Comparison of ENCODE assay signal across 17 cellular contexts in the genomic region with DNA sequence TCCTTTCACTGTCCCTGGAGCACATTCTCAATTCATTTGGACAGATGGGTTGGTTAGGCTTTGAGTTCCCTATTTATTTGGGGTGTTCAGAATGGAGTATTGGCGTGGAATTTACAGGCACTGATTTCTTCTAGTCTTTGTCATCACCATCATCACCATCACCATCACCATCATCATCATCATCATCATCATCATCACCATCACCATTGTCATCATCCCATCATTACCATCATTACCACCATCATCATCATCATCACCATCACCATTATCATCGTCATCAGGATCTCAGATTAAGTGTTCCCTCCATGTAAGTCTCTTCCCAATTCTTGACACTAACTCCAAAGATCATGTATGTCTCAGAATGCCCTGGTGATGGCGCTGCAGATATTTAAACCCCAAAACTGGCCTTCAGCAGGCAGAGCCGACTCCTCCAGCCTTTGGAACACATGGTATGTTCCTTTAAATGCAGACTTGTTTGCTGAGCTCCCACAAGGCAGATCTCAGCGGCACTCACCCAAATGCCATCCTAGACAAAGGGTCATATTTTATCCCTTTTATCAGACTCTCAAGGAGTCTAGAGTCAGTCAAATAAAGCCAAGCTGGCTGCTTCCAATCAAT. TPM values are rescaled to one million over a fixed set of nuclear protein-coding genes. Genes with fewer than 3 reads are reported as not detected.
A peak's percentile ranks its signal among the peaks of the same experiment; 100 is the strongest.
DNase-seq lines count a peak whose midpoint lies in the region; ATAC-seq lines count a peak whose summit lies in the region.
"Had no signal": no experiment of that assay in that cellular context is flagged by ENCODE, and none has a peak within 500 bp of the region (broad histone marks: within the 10 kb centered on the region; RNA-seq: fewer than 3 reads in every experiment).

No MANE protein-coding gene starts in this region.

- no peak overlapping the region for H3K4me3 Mint-ChIP-seq in activated CD4-positive, alpha-beta memory T cell treated with anti-CD3 and anti-CD28 coated beads for 36 hours
- no peak overlapping the region for H3K4me3 Mint-ChIP-seq in activated CD4-positive, alpha-beta memory T cell treated with anti-CD3 and anti-CD28 coated beads, Interleukin-2, amount 10 ng/mL, durations not matched to agents 7 days and 5 days
- H3K4me3 Mint-ChIP-seq: activated T-helper 17 cell treated with anti-CD3 and anti-CD28 coated beads, Interleukin-2, amount 50 U/mL, for 72 hours; B cell; natural killer cell treated with Interleukin-12 subunit alpha and Interleukin-12 subunit beta and Interleukin-15 and Interleukin-18, amount 100 ng/mL, for 72 hours had no signal

- H3K27me3 ChIP-seq in NT2/D1 (ENCODE audit: insufficient read depth, insufficient read length) = no peaks in the 10 kb centered on the region
- H3K27me3 ChIP-seq: esophagus muscularis mucosa, uterus had no signal

- no peaks in the 10 kb centered on the region for H3K9me3 ChIP-seq in NT2/D1 (ENCODE audit: insufficient read depth, low read length)
- H3K9me3 ChIP-seq: esophagus muscularis mucosa, uterus had no signal

- CTCF ChIA-PET in activated CD4-positive, alpha-beta memory T cell treated with anti-CD3 and anti-CD28 coated beads for 36 hours (lab: Charles Lee) = no interaction called here
- CTCF ChIA-PET in activated CD4-positive, alpha-beta memory T cell treated with anti-CD3 and anti-CD28 coated beads, Interleukin-2, amount 10 ng/mL, durations not matched to agents 7 days and 5 days (lab: Charles Lee) = no interaction called here

- H3K4me1 Mint-ChIP-seq in activated CD4-positive, alpha-beta memory T cell treated with anti-CD3 and anti-CD28 coated beads for 36 hours (ENCODE audit: low read depth) = no peaks in the 10 kb centered on the region
- no peaks in the 10 kb centered on the region for H3K4me1 Mint-ChIP-seq in activated CD4-positive, alpha-beta memory T cell treated with anti-CD3 and anti-CD28 coated beads, Interleukin-2, amount 10 ng/mL, durations not matched to agents 7 days and 5 days
- H3K4me1 Mint-ChIP-seq: activated T-helper 17 cell treated with anti-CD3 and anti-CD28 coated beads, Interleukin-2, amount 50 U/mL, for 72 hours; B cell had no signal

- H3K4me1 ChIP-seq in NT2/D1 (ENCODE audit: insufficient read depth, insufficient read length) = no peaks in the 10 kb centered on the region
- H3K4me1 ChIP-seq: esophagus muscularis mucosa, uterus had no signal

- H3K4me3 ChIP-seq in NT2/D1 (ENCODE audit: insufficient read length, low read depth) = no peak overlapping the region
- H3K4me3 ChIP-seq: esophagus muscularis mucosa, SK-N-MC, uterus had no signal

- no peak overlapping the region for H3K9ac ChIP-seq in NT2/D1 (ENCODE audit: insufficient read length, low read depth)

- no peak overlapping the region for H3K27ac Mint-ChIP-seq in activated CD4-positive, alpha-beta memory T cell treated with anti-CD3 and anti-CD28 coated beads for 36 hours
- H3K27ac Mint-ChIP-seq in activated CD4-positive, alpha-beta memory T cell treated with anti-CD3 and anti-CD28 coated beads, Interleukin-2, amount 10 ng/mL, durations not matched to agents 7 days and 5 days = no peak overlapping the region
- H3K27ac Mint-ChIP-seq: activated T-helper 17 cell treated with anti-CD3 and anti-CD28 coated beads, Interleukin-2, amount 50 U/mL, for 72 hours; B cell; natural killer cell treated with Interleukin-12 subunit alpha and Interleukin-12 subunit beta and Interleukin-15 and Interleukin-18, amount 100 ng/mL, for 72 hours had no signal

- H3K36me3 ChIP-seq in NT2/D1 (ENCODE audit: insufficient read depth, insufficient read length, low read length) = no peaks in the 10 kb centered on the region
- H3K36me3 ChIP-seq: esophagus muscularis mucosa, uterus had no signal

- no peak for ATAC-seq in HG02642 (IDR thresholded peaks at IDR 0.05; ENCODE audit: poor library complexity, unreplicated experiment)
- no peak for ATAC-seq in GM18907 (IDR thresholded peaks at IDR 0.05; ENCODE audit: unreplicated experiment)
- ATAC-seq: activated T-helper 17 cell treated with anti-CD3 and anti-CD28 coated beads, Interleukin-2, amount 50 U/mL, for 72 hours; natural killer cell treated with Interleukin-12 subunit alpha and Interleukin-12 subunit beta and Interleukin-15 and Interleukin-18, amount 100 ng/mL, for 72 hours had no signal

- POLR2A ChIA-PET in activated CD4-positive, alpha-beta memory T cell treated with anti-CD3 and anti-CD28 coated beads for 36 hours (lab: Charles Lee) = no interaction called here
- POLR2A ChIA-PET in activated CD4-positive, alpha-beta memory T cell treated with anti-CD3 and anti-CD28 coated beads, Interleukin-2, amount 10 ng/mL, durations not matched to agents 7 days and 5 days (lab: Charles Lee) = no interaction called here

- H3K36me3 Mint-ChIP-seq in activated CD4-positive, alpha-beta memory T cell treated with anti-CD3 and anti-CD28 coated beads for 36 hours = no peaks in the 10 kb centered on the region
- H3K36me3 Mint-ChIP-seq in activated CD4-positive, alpha-beta memory T cell treated with anti-CD3 and anti-CD28 coated beads, Interleukin-2, amount 10 ng/mL, durations not matched to agents 7 days and 5 days (ENCODE audit: low read depth) = no peaks in the 10 kb centered on the region
- H3K36me3 Mint-ChIP-seq: natural killer cell treated with Interleukin-12 subunit alpha and Interleukin-12 subunit beta and Interleukin-15 and Interleukin-18, amount 100 ng/mL, for 72 hours had no signal

- H3K27me3 Mint-ChIP-seq in activated CD4-positive, alpha-beta memory T cell treated with anti-CD3 and anti-CD28 coated beads for 36 hours = peaks cover 6% of the 10 kb centered on the region
- peaks cover 18% of the 10 kb centered on the region for H3K27me3 Mint-ChIP-seq in activated CD4-positive, alpha-beta memory T cell treated with anti-CD3 and anti-CD28 coated beads, Interleukin-2, amount 10 ng/mL, durations not matched to agents 7 days and 5 days

- H3K9me3 Mint-ChIP-seq in activated CD4-positive, alpha-beta memory T cell treated with anti-CD3 and anti-CD28 coated beads for 36 hours = no peaks in the 10 kb centered on the region
- H3K9me3 Mint-ChIP-seq in activated CD4-positive, alpha-beta memory T cell treated with anti-CD3 and anti-CD28 coated beads, Interleukin-2, amount 10 ng/mL, durations not matched to agents 7 days and 5 days = no peaks in the 10 kb centered on the region
- H3K9me3 Mint-ChIP-seq: activated T-helper 17 cell treated with anti-CD3 and anti-CD28 coated beads, Interleukin-2, amount 50 U/mL, for 72 hours; natural killer cell treated with Interleukin-12 subunit alpha and Interleukin-12 subunit beta and Interleukin-15 and Interleukin-18, amount 100 ng/mL, for 72 hours had no signal

- intact Hi-C loops in activated CD4-positive, alpha-beta memory T cell treated with anti-CD3 and anti-CD28 coated beads for 36 hours (cut with micrococcal nuclease) = no loop called here

- DNase-seq in activated CD4-positive, alpha-beta memory T cell treated with anti-CD3 and anti-CD28 coated beads for 36 hours = peak; percentile 8
- no peak for DNase-seq in activated CD4-positive, alpha-beta memory T cell treated with anti-CD3 and anti-CD28 coated beads, Interleukin-2, amount 10 ng/mL, durations not matched to agents 7 days and 5 days
- peak; percentile 64 for DNase-seq in NT2/D1 (ENCODE audit: low read depth, low spot score)
- DNase-seq in fibroblast of peridontal ligament (ENCODE audit: extremely low read depth) = peak; percentile 1
- peak; percentile 1 for DNase-seq in stromal cell of bone marrow (ENCODE audit: low read depth)
- no peak for DNase-seq in GF-D8 (lab: John Stamatoyannopoulos, UW)
- DNase-seq: activated CD4-positive, CD25-positive, alpha-beta regulatory T cell treated with anti-CD3 and anti-CD28 coated beads, Interleukin-2, amount 50 U/mL, for 72 hours; NCI-H2029; uterus had no signal

RNA-seq across cellular contexts. Expression of a gene that starts 19.8 kb away (rescaled TPM):
- total RNA-seq in activated CD4-positive, alpha-beta memory T cell treated with anti-CD3 and anti-CD28 coated beads for 36 hours = not detected
- total RNA-seq in activated CD4-positive, alpha-beta memory T cell treated with anti-CD3 and anti-CD28 coated beads, Interleukin-2, amount 10 ng/mL, durations not matched to agents 7 days and 5 days = not detected
- total RNA-seq: activated T-helper 17 cell treated with anti-CD3 and anti-CD28 coated beads, Interleukin-2, amount 50 U/mL, for 72 hours; B cell; esophagus muscularis mucosa; kidney epithelial cell; natural killer cell treated with Interleukin-12 subunit alpha and Interleukin-12 subunit beta and Interleukin-15 and Interleukin-18, amount 100 ng/mL, for 72 hours; uterus had no signal

Comparison
In these comparisons a context has a peak if more than half of its experiments do, and no peak if none do; other contexts are left out.
1. DNase-seq: peak in activated CD4-positive, alpha-beta memory T cell treated with anti-CD3 and anti-CD28 coated beads for 36 hours (single experiment), NT2/D1 (single experiment), fibroblast of peridontal ligament (single experiment) and stromal cell of bone marrow (single experiment); none in activated CD4-positive, alpha-beta memory T cell treated with anti-CD3 and anti-CD28 coated beads, Interleukin-2, amount 10 ng/mL, durations not matched to agents 7 days and 5 days (single experiment) and GF-D8 (single experiment).